17 cellular contexts compared by ENCODE assay signal in the genomic region with DNA sequence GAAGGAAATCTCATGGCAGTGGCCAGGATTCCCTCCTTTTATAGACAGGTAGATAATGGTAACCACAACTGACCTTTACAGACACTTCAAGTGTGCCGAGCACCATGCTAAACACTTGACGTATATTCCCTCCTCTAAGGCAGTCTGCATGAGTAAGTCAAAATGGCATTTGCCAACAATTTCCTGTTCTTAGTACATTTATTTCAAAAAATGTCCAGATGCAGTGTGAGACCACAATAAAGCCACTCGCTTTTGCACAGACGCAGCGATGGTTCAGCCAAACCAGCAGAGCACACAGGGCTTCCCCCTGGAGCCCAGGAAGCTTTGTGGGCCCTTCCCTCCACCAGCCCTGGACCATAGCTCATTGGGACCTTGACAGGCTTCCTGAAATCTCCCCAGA. TPM values are rescaled to one million over a fixed set of nuclear protein-coding genes. Genes with fewer than 3 reads are reported as not detected.
A peak's percentile ranks its signal among the peaks of the same experiment; 100 is the strongest.
DNase-seq lines count a peak whose midpoint lies in the region.
"Had no signal": no experiment of that assay in that cellular context is flagged by ENCODE, and none has a peak within 500 bp of the region (broad histone marks: within the 10 kb centered on the region; RNA-seq: fewer than 3 reads in every experiment).

No MANE protein-coding gene starts in this region.

- H4K8ac ChIP-seq in trophoblast cell (ENCODE audit: low read depth, low read length): no peak overlapping the region

- no peak overlapping the region for H3K9ac ChIP-seq in trophoblast cell (ENCODE audit: low read length)

- H2AK5ac ChIP-seq in trophoblast cell (ENCODE audit: low read length): no peak overlapping the region

- no peak overlapping the region for H2BK12ac ChIP-seq in trophoblast cell (ENCODE audit: low read length)

- H3K9me3 ChIP-seq in trophoblast cell (ENCODE audit: insufficient read depth, low read depth, low read length): peaks cover 2% of the 10 kb centered on the region

- no peak overlapping the region for H4K12ac ChIP-seq in trophoblast cell (ENCODE audit: low read depth, low read length)

- no peak overlapping the region for H3K27ac ChIP-seq in trophoblast cell (ENCODE audit: low read depth, low read length)

- H2BK120ac ChIP-seq in trophoblast cell (ENCODE audit: insufficient read depth, low read length, poor library complexity): no peak overlapping the region

- H3K18ac ChIP-seq in trophoblast cell (ENCODE audit: low read length): no peak overlapping the region

- no CpG with 5 or more reads among the region's 5 CpGs for WGBS in trophoblast cell (ENCODE audit: extremely low coverage, insufficient coverage, insufficient read length)

- H4K91ac ChIP-seq in trophoblast cell (ENCODE audit: low read depth, low read length): no peak overlapping the region

- H3K4me1 ChIP-seq in trophoblast cell (ENCODE audit: control insufficient read depth in 1 of 2, insufficient read depth in 2 of 2, low read length in 2 of 2): peaks cover 0 to 3% of the 10 kb centered on the region in 2 experiments

- H3K36me3 ChIP-seq in trophoblast cell (ENCODE audit: control insufficient read depth in 1 of 2, insufficient read depth in 2 of 2, low read length in 2 of 2): no peaks in the 10 kb centered on the region

- no peak overlapping the region for H3K14ac ChIP-seq in trophoblast cell (ENCODE audit: low read length)

- H3K4ac ChIP-seq in trophoblast cell (ENCODE audit: low read depth, low read length): no peak overlapping the region

- H3K4me2 ChIP-seq in trophoblast cell (ENCODE audit: low read length): no peak overlapping the region

- H3K79me1 ChIP-seq in trophoblast cell (ENCODE audit: low read length): no peaks in the 10 kb centered on the region

- H3K4me3 ChIP-seq in Jurkat, Clone E6-1 (ENCODE audit: low read length): no peak overlapping the region
- H3K4me3 ChIP-seq in trophoblast cell (ENCODE audit: low read depth, low read length): no peak overlapping the region
- H3K4me3 ChIP-seq: GM12878 had no signal

- peak; percentile 57 for DNase-seq in ELR (ENCODE audit: low read depth)
- DNase-seq in Jurkat, Clone E6-1 (ENCODE audit: low read depth, low spot score): peak; percentile 8
- DNase-seq in astrocyte of the hippocampus (ENCODE audit: low read depth, low spot score): peak; percentile 32
- DNase-seq in trophoblast cell: peak; percentile 29 to 67
- DNase-seq in putamen (ENCODE audit: low spot score): no peak
- DNase-seq in NCI-H1930 (lab: John Stamatoyannopoulos, UW): no peak
- DNase-seq in activated CD4-positive, CD25-positive, alpha-beta regulatory T cell treated with anti-CD3 and anti-CD28 coated beads, Interleukin-2, amount 50 U/mL, for 72 hours: no peak
- DNase-seq: activated CD4-positive, alpha-beta T cell treated with anti-CD3 and anti-CD28 coated beads, Interleukin-2, amount 10 ng/mL, durations not matched to agents 24 days and 14 days; activated T-cell treated with anti-CD3 and anti-CD28 coated beads, Interleukin-2, amount 50 U/mL, for 72 hours; amygdala; CD4-positive, alpha-beta T cell; GOT3; NCI-H1092; stimulated activated CD8-positive, alpha-beta memory T cell treated with anti-CD3 and anti-CD28 coated beads, Interleukin-4, amount 100 ng/mL, for 48 hours; T1000 had no signal

- no peak overlapping the region for H3K23ac ChIP-seq in trophoblast cell (ENCODE audit: low read length)

- no peaks in the 10 kb centered on the region for H3K79me2 ChIP-seq in trophoblast cell (ENCODE audit: control insufficient read depth, insufficient read depth, low read length, poor library complexity)

- no peaks in the 10 kb centered on the region for H3K27me3 ChIP-seq in trophoblast cell (ENCODE audit: insufficient read depth, low read length)

- no peak overlapping the region for H2BK5ac ChIP-seq in trophoblast cell (ENCODE audit: low read depth, low read length, poor library complexity)

- no peak overlapping the region for H2AFZ ChIP-seq in trophoblast cell (ENCODE audit: insufficient read depth, low read length, poor library complexity)

RNA-seq across cellular contexts. Expression of a gene that starts 16.4 kb away (rescaled TPM):
- polyA plus RNA-seq in Jurkat, Clone E6-1 (2012; ENCODE audit: insufficient read depth, insufficient read length): not detected
- polyA plus RNA-seq in trophoblast cell (2013): not detected in 2 replicates
- polyA plus RNA-seq: endothelial cell of umbilical vein, GM12878 had no signal

Comparison
In these comparisons a context has a peak if more than half of its experiments do, and no peak if none do; other contexts are left out.
1. DNase-seq: peak in ELR (single experiment), Jurkat, Clone E6-1 (single experiment), astrocyte of the hippocampus (single experiment) and trophoblast cell (2 of 2); none in putamen (single experiment), NCI-H1930 (0 of 2) and activated CD4-positive, CD25-positive, alpha-beta regulatory T cell treated with anti-CD3 and anti-CD28 coated beads, Interleukin-2, amount 50 U/mL, for 72 hours (single experiment).